Comparison of ENCODE assay signal across 1 cellular context in genomic region chr20:5933802-5934436, GRCh38.
TF ChIP-seq lines count a peak whose summit lies in the region.

No MANE protein-coding gene starts in this region.

TF ChIP-seq in IMR-90, 13 proteins besides CTCF, POLR2A, EP300 and RAD21:
- no peak for TF ChIP-seq USF2 (IDR thresholded peaks at IDR 0.05; ENCODE audit: low read depth, low read length)
